Comparison of ENCODE assay signal across 27 cellular contexts in genomic region chr2:97758131-97758705, GRCh38. TPM values are rescaled to one million over a fixed set of nuclear protein-coding genes. Genes with fewer than 3 reads are reported as not detected.
"Had no signal": no experiment of that assay in that cellular context is flagged by ENCODE, and none has a peak within 500 bp of the region (broad histone marks: within the 10 kb centered on the region; RNA-seq: fewer than 3 reads in every experiment).

No MANE protein-coding gene starts in this region.

- H3K9me3 ChIP-seq: adrenal gland, ascending aorta, esophagus squamous epithelium, ovary, prostate gland, tibial artery had no signal

- ATAC-seq: activated CD8-positive, alpha-beta memory T cell treated with anti-CD3 and anti-CD28 coated beads, Interleukin-2, amount 10 ng/mL, durations not matched to agents 7 days and 5 days; left lobe of liver; natural killer cell had no signal

- H3K27me3 ChIP-seq: adrenal gland, ascending aorta, esophagus squamous epithelium, ovary, tibial artery had no signal

- H3K36me3 ChIP-seq: ovary had no signal

- H3K4me1 ChIP-seq: adrenal gland, ascending aorta, prostate gland had no signal

- DNase-seq: activated B cell treated with CpG ODN at 0.5 μM for 24 hours; activated CD4-positive, alpha-beta memory T cell treated with anti-CD3 and anti-CD28 coated beads for 36 hours; activated CD4-positive, alpha-beta T cell treated with anti-CD3 and anti-CD28 coated beads for 4 hours; activated CD8-positive, alpha-beta memory T cell treated with anti-CD3 and anti-CD28 coated beads, Interleukin-2, amount 10 ng/mL, durations not matched to agents 7 days and 5 days; activated gamma-delta T cell; adrenal gland; esophagus squamous epithelium; foreskin fibroblast; kidney; natural killer cell; ovary; stimulated activated CD4-positive, alpha-beta T cell treated with anti-CD3 and anti-CD28 coated beads, Interleukin-12 subunit alpha, Interleukin-12 subunit beta, amount 100 ng/mL, for 4 hours; stimulated activated CD4-positive, alpha-beta T cell treated with anti-CD3 and anti-CD28 coated beads, Interleukin-4, amount 100 ng/mL, for 4 hours; substantia nigra; T1000; tibial artery had no signal

- H3K9me3 Mint-ChIP-seq: activated B cell treated with CpG ODN at 0.5 μM for 24 hours; activated CD4-positive, alpha-beta memory T cell treated with anti-CD3 and anti-CD28 coated beads for 36 hours; activated naive CD4-positive, alpha-beta T cell treated with anti-CD3 and anti-CD28 coated beads, Interleukin-2, amount 50 U/mL, for 24 hours; activated T-helper 1 cell treated with anti-CD3 and anti-CD28 coated beads, Interleukin-12 subunit alpha, Interleukin-12 subunit beta, Interleukin-2, Interleukin-4 antibody, amounts not matched to agents 30 ng/mL and 10 ng/mL and 1 ng/mL, durations not matched to agents 14 hours and 24 hours and 36 hours; endodermal cell; natural killer cell; stimulated activated naive CD8-positive, alpha-beta T cell treated with anti-CD3 and anti-CD28 coated beads, Interleukin-15, Interleukin-2, amounts not matched to agents 100 ng/mL and 50 ng/mL, for 24 hours; T-helper 1 cell treated with Interleukin-12 subunit alpha and Interleukin-12 subunit beta and Interleukin-4 antibody, amounts not matched to agents 30 μg/mL and 1 μg/mL, for 36 hours had no signal

- H3K27ac Mint-ChIP-seq: activated B cell treated with CpG ODN at 0.5 μM for 24 hours; activated CD4-positive, alpha-beta memory T cell treated with anti-CD3 and anti-CD28 coated beads for 36 hours; activated CD8-positive, alpha-beta memory T cell treated with anti-CD3 and anti-CD28 coated beads, Interleukin-2, amount 10 ng/mL, durations not matched to agents 7 days and 5 days; activated naive CD4-positive, alpha-beta T cell treated with anti-CD3 and anti-CD28 coated beads, Interleukin-2, amount 50 U/mL, for 24 hours; activated T-helper 1 cell treated with anti-CD3 and anti-CD28 coated beads, Interleukin-12 subunit alpha, Interleukin-12 subunit beta, Interleukin-2, Interleukin-4 antibody, amounts not matched to agents 30 ng/mL and 10 ng/mL and 1 ng/mL, durations not matched to agents 14 hours and 24 hours and 36 hours; endodermal cell; stimulated activated naive CD8-positive, alpha-beta T cell treated with anti-CD3 and anti-CD28 coated beads, Interleukin-15, Interleukin-2, amounts not matched to agents 100 ng/mL and 50 ng/mL, for 24 hours; T-helper 1 cell treated with Interleukin-12 subunit alpha and Interleukin-12 subunit beta and Interleukin-4 antibody, amounts not matched to agents 30 μg/mL and 1 μg/mL, for 36 hours had no signal

- H3K4me3 ChIP-seq: adrenal gland, ascending aorta, coronary artery, esophagus squamous epithelium, ovary, prostate gland, tibial artery had no signal

- H3K27ac ChIP-seq: adrenal gland, ascending aorta, coronary artery, esophagus squamous epithelium, ovary, prostate gland, tibial artery had no signal

- H3K4me1 Mint-ChIP-seq: activated B cell treated with CpG ODN at 0.5 μM for 24 hours had no signal

- H3K36me3 Mint-ChIP-seq: natural killer cell had no signal

- H3K27me3 Mint-ChIP-seq: activated B cell treated with CpG ODN at 0.5 μM for 24 hours; activated CD4-positive, alpha-beta memory T cell treated with anti-CD3 and anti-CD28 coated beads for 36 hours; activated CD8-positive, alpha-beta memory T cell treated with anti-CD3 and anti-CD28 coated beads, Interleukin-2, amount 10 ng/mL, durations not matched to agents 7 days and 5 days; activated naive CD4-positive, alpha-beta T cell treated with anti-CD3 and anti-CD28 coated beads, Interleukin-2, amount 50 U/mL, for 24 hours; stimulated activated naive CD8-positive, alpha-beta T cell treated with anti-CD3 and anti-CD28 coated beads, Interleukin-15, Interleukin-2, amounts not matched to agents 100 ng/mL and 50 ng/mL, for 24 hours had no signal

- H3K4me3 Mint-ChIP-seq: activated B cell treated with CpG ODN at 0.5 μM for 24 hours; activated CD4-positive, alpha-beta memory T cell treated with anti-CD3 and anti-CD28 coated beads for 36 hours; activated CD8-positive, alpha-beta memory T cell treated with anti-CD3 and anti-CD28 coated beads, Interleukin-2, amount 10 ng/mL, durations not matched to agents 7 days and 5 days; activated naive CD4-positive, alpha-beta T cell treated with anti-CD3 and anti-CD28 coated beads, Interleukin-2, amount 50 U/mL, for 24 hours; activated T-helper 1 cell treated with anti-CD3 and anti-CD28 coated beads, Interleukin-12 subunit alpha, Interleukin-12 subunit beta, Interleukin-2, Interleukin-4 antibody, amounts not matched to agents 30 ng/mL and 10 ng/mL and 1 ng/mL, durations not matched to agents 14 hours and 24 hours and 36 hours; endodermal cell; natural killer cell; stimulated activated naive CD8-positive, alpha-beta T cell treated with anti-CD3 and anti-CD28 coated beads, Interleukin-15, Interleukin-2, amounts not matched to agents 100 ng/mL and 50 ng/mL, for 24 hours; T-helper 1 cell treated with Interleukin-12 subunit alpha and Interleukin-12 subunit beta and Interleukin-4 antibody, amounts not matched to agents 30 μg/mL and 1 μg/mL, for 36 hours had no signal

RNA-seq across cellular contexts. Expression of gene ZAP70, which starts 44.8 kb away (rescaled TPM):
- total RNA-seq: bronchial epithelial cell, lung microvascular endothelial cell had no signal
